In the genomic region with DNA sequence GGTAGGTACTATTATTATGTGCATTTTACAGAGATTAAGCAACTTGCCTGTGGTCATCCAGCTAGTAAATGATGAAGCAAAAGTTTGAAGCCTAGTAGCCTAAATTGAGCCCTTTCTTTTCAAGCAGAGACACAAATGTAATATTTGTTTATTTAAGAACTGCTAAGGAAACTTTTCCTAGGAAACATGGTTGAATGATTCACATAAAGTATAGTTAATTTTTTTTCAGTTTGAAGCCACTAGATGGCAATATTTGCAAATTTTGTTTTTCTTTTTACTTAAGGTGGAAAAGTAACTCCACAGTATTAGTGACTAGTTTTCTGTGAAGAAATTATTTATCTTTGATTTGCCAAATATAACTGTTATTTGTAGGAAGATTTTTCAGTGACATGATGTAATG, we compare ENCODE assay signal across 9 cellular contexts. TPM values are rescaled to one million over a fixed set of nuclear protein-coding genes. Genes with fewer than 3 reads are reported as not detected.
DNase-seq lines count a peak whose midpoint lies in the region; ATAC-seq, FAIRE-seq and TF ChIP-seq lines count a peak whose summit lies in the region.
"Had no signal": no experiment of that assay in that cellular context is flagged by ENCODE, and none has a peak within 500 bp of the region (broad histone marks: within the 10 kb centered on the region; RNA-seq: fewer than 3 reads in every experiment).

No MANE protein-coding gene starts in this region.

- H2AFZ ChIP-seq in Loucy (ENCODE audit: low read length), result peak overlapping the region; percentile 14; the same call in 1 of the 2 replicates
- H2AFZ ChIP-seq in GM12878 (ENCODE audit: control insufficient read depth, low read depth, low read length), result no peak overlapping the region

- SMC1A ChIA-PET in GM12878 (lab: Charles Lee; ENCODE audit: uncharacterized antibody, unreplicated experiment), result interaction anchor here (1.1 to 2.5 kb wide), 5 partner anchors 135 to 343 kb away, joined by 3 to 10 read pairs (median 5); no protein-coding TSS in a partner anchor

- H3K79me2 ChIP-seq in Loucy (ENCODE audit: insufficient read depth, low read length) (no peaks in the 10 kb centered on the region), GM12878 (ENCODE audit: control insufficient read depth, insufficient read depth, low read length) (no peaks in the 10 kb centered on the region)

- no peak overlapping the region for H3K27ac Mint-ChIP-seq in activated naive CD4-positive, alpha-beta T cell treated with anti-CD3 and anti-CD28 coated beads, Interleukin-2, amount 50 U/mL, for 72 hours

- in situ Hi-C loops in GM12878 (cut with MboI), result loop anchor here (10.0 kb wide), 1 partner anchor 343 kb away; no protein-coding TSS in a partner anchor

- no peaks in the 10 kb centered on the region for H3K36me3 Mint-ChIP-seq in activated naive CD4-positive, alpha-beta T cell treated with anti-CD3 and anti-CD28 coated beads, Interleukin-2, amount 50 U/mL, for 72 hours

- no peak for TF ChIP-seq POLR2A in GM12878 (IDR thresholded peaks at IDR 0.05; ENCODE audit: low read depth, low read length)

- H3K9me3 ChIP-seq in Loucy (ENCODE audit: insufficient read depth, low read depth, low read length) (no peaks in the 10 kb centered on the region), GM12878 (replicated peaks; ENCODE audit: control insufficient read depth, insufficient read depth, low read length) (no peaks in the 10 kb centered on the region)

- H3K4me2 ChIP-seq in Loucy (ENCODE audit: low read depth, low read length, poor library complexity, severe bottlenecking) (no peak overlapping the region), GM12878 (ENCODE audit: control insufficient read depth, insufficient read depth) (no peak overlapping the region)

- no peaks in the 10 kb centered on the region for H3F3A ChIP-seq in Loucy (ENCODE audit: low read depth)

- H4K20me1 ChIP-seq in Loucy (ENCODE audit: insufficient read depth, low read length, poor library complexity, severe bottlenecking) (no peaks in the 10 kb centered on the region), GM12878 (ENCODE audit: control insufficient read depth, insufficient read depth) (no peaks in the 10 kb centered on the region)

- H3K27ac ChIP-seq in GM12878 (ENCODE audit: control insufficient read depth, insufficient read depth), result no peak overlapping the region
- H3K27ac ChIP-seq: epithelial cell of prostate had no signal

- RAD21 ChIA-PET in GM12878 (lab: Charles Lee; ENCODE audit: unreplicated experiment), result interaction anchor here (4.3 kb wide), 1 partner anchor 343 kb away, joined by 18 read pairs; no protein-coding TSS in a partner anchor

- no peaks in the 10 kb centered on the region for H3K36me3 ChIP-seq in Loucy (ENCODE audit: insufficient read depth, low read length)
- no peaks in the 10 kb centered on the region for H3K36me3 ChIP-seq in GM12878 (ENCODE audit: control insufficient read depth in 2 of 2, insufficient read depth in 2 of 2, low read length in 1 of 2)

- TF ChIP-seq RAD21 in GM12878 (IDR thresholded peaks at IDR 0.05; ENCODE audit: insufficient read depth, low read depth, low read length), result peak; percentile 31

- H3K4me1 ChIP-seq in Loucy (ENCODE audit: insufficient read depth, low read length, poor library complexity, severe bottlenecking) (no peaks in the 10 kb centered on the region), GM12878 (ENCODE audit: control insufficient read depth, insufficient read depth, low read length) (no peaks in the 10 kb centered on the region)

- H3K4me3 ChIP-seq in Loucy (ENCODE audit: low read length, poor library complexity, severe bottlenecking) (no peak overlapping the region), GM12878 (no peak overlapping the region)

- POLR2A ChIA-PET in GM12878 (lab: Charles Lee), result no interaction called here

- ATAC-seq in GM12878, result peak; percentile 40; the same call in 1 of the 3 replicates
- no peak for ATAC-seq in stimulated activated naive CD8-positive, alpha-beta T cell treated with anti-CD3 and anti-CD28 coated beads, Interleukin-15, Interleukin-2, amounts not matched to agents 100 U/mL and 50 U/mL, for 24 hours
- ATAC-seq in activated naive CD4-positive, alpha-beta T cell treated with anti-CD3 and anti-CD28 coated beads, Interleukin-2, amount 50 U/mL, for 72 hours, result no peak

- H3K27me3 ChIP-seq in Loucy (ENCODE audit: insufficient read depth, low read length, poor library complexity, severe bottlenecking), result no peaks in the 10 kb centered on the region
- no peaks in the 10 kb centered on the region for H3K27me3 ChIP-seq in GM12878 (replicated peaks in 1 of 2; ENCODE audit: control insufficient read depth in 2 of 2, insufficient read depth in 2 of 2, low read length in 1 of 2)

- DNase-seq in DMS153 treated with DMSO at 0.1 percent for 48 hours (lab: John Stamatoyannopoulos, UW; ENCODE audit: unreplicated experiment), result peak; percentile 29
- DNase-seq in GM12878 (ENCODE audit: low read depth, low spot score), result no peak
- DNase-seq in myocyte (ENCODE audit: low read depth), result peak; percentile 44
- DNase-seq in stimulated activated CD4-positive, alpha-beta T cell treated with anti-CD3 and anti-CD28 coated beads, Interleukin-12 subunit alpha, Interleukin-12 subunit beta, amount 100 ng/mL, for 4 hours, result no peak
- DNase-seq in stimulated activated naive CD8-positive, alpha-beta T cell treated with anti-CD3 and anti-CD28 coated beads, Interleukin-15, Interleukin-2, amounts not matched to agents 100 U/mL and 50 U/mL, for 24 hours, result no peak
- DNase-seq in activated naive CD4-positive, alpha-beta T cell treated with anti-CD3 and anti-CD28 coated beads, Interleukin-2, amount 50 U/mL, for 72 hours (ENCODE audit: low spot score in 2 of 2), result no peak
- DNase-seq in NCI-H128 (lab: John Stamatoyannopoulos, UW; ENCODE audit: unreplicated experiment), result no peak

- no peak for TF ChIP-seq EP300 in GM12878 (IDR thresholded peaks at IDR 0.05; ENCODE audit: borderline replicate concordance in 1 of 2, control insufficient read depth in 1 of 2, low read depth in 2 of 2, low read length in 2 of 2)

- TF ChIP-seq CTCF in Loucy (conservative IDR thresholded peaks at IDR 0.05; ENCODE audit: low read length), result peak; percentile 65
- peak in 2 of 3 experiments; percentile 27 to 47; a peak in 3 of 6 replicates for TF ChIP-seq CTCF in GM12878 (IDR thresholded peaks at IDR 0.05 in 2 of 3, conservative IDR thresholded peaks at IDR 0.05 in 1 of 3; ENCODE audit: control insufficient read depth in 2 of 3, extremely low read depth in 1 of 3, insufficient read depth in 1 of 3, low read depth in 3 of 3, low read length in 3 of 3)

- intact Hi-C loops in GM12878 (cut with micrococcal nuclease; ENCODE audit: unreplicated experiment), result loop anchor here (2.0 to 10.0 kb wide), 4 partner anchors 135 to 823 kb away; no protein-coding TSS in a partner anchor

- H3K9ac ChIP-seq in Loucy (ENCODE audit: low read depth, low read length, poor library complexity, severe bottlenecking) (no peak overlapping the region), GM12878 (ENCODE audit: control insufficient read depth, insufficient read depth, low read length) (no peak overlapping the region)

- BruUV-seq in GM12878 (replicated peaks; lab: Mats Ljungman, UMichigan), result no TSS peak

- no peaks in the 10 kb centered on the region for H3K9me3 Mint-ChIP-seq in activated naive CD4-positive, alpha-beta T cell treated with anti-CD3 and anti-CD28 coated beads, Interleukin-2, amount 50 U/mL, for 72 hours

- FAIRE-seq in GM12878 (lab: Jason Lieb, UNC), result peak; percentile 52

- no peaks in the 10 kb centered on the region for H3K9me2 ChIP-seq in Loucy (replicated peaks; ENCODE audit: low read depth, low read length)

- CTCF ChIA-PET in GM12878 (lab: Yijun Ruan, JAX), result interaction anchor here (0.8 to 2.1 kb wide), 9 partner anchors 10 to 823 kb away, joined by 3 to 10 read pairs (median 3); no protein-coding TSS in a partner anchor

RNA-seq across cellular contexts. Expression of gene ANKRD17, which starts 52.8 kb away (rescaled TPM):
- 109 and 113 TPM in 2 replicates for total RNA-seq in GM12878 (2013; cell fraction: nucleolus; rRNA removed)
- total RNA-seq in GM12878 (2014; rRNA removed) (30.8 and 31.0 TPM in 2 replicates), GM12878 (2014; rRNA removed; fragmentation: Illumina TruSeq; extraction: Trizol) (33.7 and 35.5 TPM in 2 replicates), GM12878 (2021) (45.1 and 46.5 TPM in 2 replicates), myocyte (59.6 and 64.9 TPM in 2 replicates)
- polyA plus RNA-seq in GM12878 (2011; ENCODE audit: low read depth), result 17.9 TPM
- polyA plus RNA-seq in GM12878 (2011; rRNA removed) (36.3 and 43.1 TPM in 2 replicates), GM12878 (2014; fragmentation: Illumina TruSeq; extraction: Trizol) (40.2 and 45.8 TPM in 2 replicates), GM12878 (2014; fragmentation: Nextera tagmentation; extraction: Ambion mirVana) (10 to 100 TPM; 11.7 to 18.5 TPM), GM12878 (2014; rRNA removed) (27.6 and 35.8 TPM in 2 replicates), GM12878 (2016; fragmentation: Nextera tagmentation; extraction: Ambion mirVana) (10 to 100 TPM; 30.2 to 31.5 TPM)
- polyA plus RNA-seq in GM12878 (2011; cell fraction: cytosol; rRNA removed), result 32.5 and 35.8 TPM in 2 replicates
- 40.3 and 47.5 TPM in 2 replicates for polyA plus RNA-seq in GM12878 (2011; cell fraction: nucleus; rRNA removed)
- polyA plus RNA-seq in GM12878 (2012), result 18.0 and 24.7 TPM in 2 replicates
- polyA minus RNA-seq in GM12878 (2011; rRNA and poly(A)+ RNA removed), result 95.5 and 143 TPM in 2 replicates
- 32.6 and 42.5 TPM in 2 replicates for polyA minus RNA-seq in GM12878 (2011; cell fraction: cytosol; rRNA and poly(A)+ RNA removed)
- polyA minus RNA-seq in GM12878 (2011; cell fraction: nucleus; rRNA and poly(A)+ RNA removed), result 43.5 and 68.0 TPM in 2 replicates
- polyA plus RNA-seq in myocyte (2012), result 21.7 TPM
- 10 to 100 TPM; 39.1 to 73.9 TPM for total RNA-seq in activated naive CD4-positive, alpha-beta T cell treated with anti-CD3 and anti-CD28 coated beads, Interleukin-2, amount 50 U/mL, for 72 hours

Comparison
In these comparisons a context has a peak if more than half of its experiments do, and no peak if none do; other contexts are left out.
1. DNase-seq: peak in DMS153 treated with DMSO at 0.1 percent for 48 hours (single experiment) and myocyte (single experiment); none in GM12878 (single experiment), stimulated activated CD4-positive, alpha-beta T cell treated with anti-CD3 and anti-CD28 coated beads, Interleukin-12 subunit alpha, Interleukin-12 subunit beta, amount 100 ng/mL, for 4 hours (single experiment), stimulated activated naive CD8-positive, alpha-beta T cell treated with anti-CD3 and anti-CD28 coated beads, Interleukin-15, Interleukin-2, amounts not matched to agents 100 U/mL and 50 U/mL, for 24 hours (single experiment), activated naive CD4-positive, alpha-beta T cell treated with anti-CD3 and anti-CD28 coated beads, Interleukin-2, amount 50 U/mL, for 72 hours (0 of 2) and NCI-H128 (single experiment).